In the genomic region with DNA sequence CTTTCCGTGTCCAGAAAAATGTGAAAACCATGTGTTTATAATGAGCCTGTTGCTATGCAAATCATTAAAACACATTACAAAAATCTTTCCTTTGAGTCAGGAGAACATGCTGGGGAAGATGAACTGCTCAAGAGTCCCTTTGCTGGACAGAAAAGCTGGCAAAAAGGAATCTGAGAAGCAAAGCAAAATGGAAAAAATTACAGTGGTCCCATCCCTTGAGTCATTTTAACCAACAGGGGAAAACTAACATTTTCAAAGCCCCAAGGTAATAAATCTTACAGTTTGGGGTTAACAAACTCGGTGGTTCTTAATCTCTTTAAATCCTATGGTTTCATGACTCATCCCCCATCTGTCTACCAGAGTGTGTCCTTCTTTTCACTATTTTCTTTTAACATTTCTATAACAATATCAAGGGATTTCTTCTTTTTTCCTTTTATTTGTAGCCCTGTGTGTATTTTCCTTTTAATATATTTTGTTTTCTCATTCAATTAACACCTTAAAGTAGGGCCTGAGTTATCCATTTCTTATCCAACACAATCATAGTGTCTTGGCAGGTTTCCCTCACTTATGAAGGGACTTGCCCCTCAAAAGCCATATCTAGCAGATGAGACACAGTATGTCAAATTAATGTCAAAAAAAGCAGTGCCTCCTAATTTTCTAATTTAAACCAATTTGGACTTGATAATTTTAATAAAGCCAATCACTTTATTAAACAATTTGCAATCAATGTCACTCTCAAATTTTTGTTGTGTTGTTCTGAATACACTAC, we compare ENCODE assay signal across 10 cellular contexts.
DNase-seq lines count a peak whose midpoint lies in the region; TF ChIP-seq lines count a peak whose summit lies in the region.
"Had no signal": no experiment of that assay in that cellular context is flagged by ENCODE, and none has a peak within 500 bp of the region (broad histone marks: within the 10 kb centered on the region; RNA-seq: fewer than 3 reads in every experiment).

No MANE protein-coding gene starts in this region.

- intact Hi-C loops in sigmoid colon (cut with DNase I): no loop called here

- no peak for TF ChIP-seq EP300 in sigmoid colon (IDR thresholded peaks at IDR 0.05)
- TF ChIP-seq EP300 in tibial nerve (IDR thresholded peaks at IDR 0.05): no peak

- H3K4me3 ChIP-seq in sigmoid colon (no peak overlapping the region), tibial nerve (no peak overlapping the region)

- peaks cover 0 to 4% (median 0%) of the 10 kb centered on the region in 4 donors for H3K36me3 ChIP-seq in sigmoid colon
- H3K36me3 ChIP-seq in tibial nerve: no peaks in the 10 kb centered on the region

- TF ChIP-seq POLR2A in sigmoid colon (IDR thresholded peaks at IDR 0.05): no peak
- no peak for TF ChIP-seq POLR2A in tibial nerve (IDR thresholded peaks at IDR 0.05)

- DNase-seq in GOT3 (lab: John Stamatoyannopoulos, UW): peak; percentile 16
- peak; percentile 25 for DNase-seq in NCI-H526 treated with DMSO at 0.1 percent for 48 hours (lab: John Stamatoyannopoulos, UW)
- peak; percentile 66 for DNase-seq in dedifferentiated amniotic fluid mesenchymal stem cell (ENCODE audit: extremely low spot score)
- no peak for DNase-seq in sigmoid colon
- no peak for DNase-seq in stimulated activated CD4-positive, alpha-beta T cell treated with anti-CD3 and anti-CD28 coated beads, Interleukin-2, amount 100 ng/mL, for 48 hours
- no peak for DNase-seq in tibial nerve (ENCODE audit: low spot score in 2 of 2)
- no peak for DNase-seq in mesenteric fat pad (ENCODE audit: low spot score)
- no peak for DNase-seq in activated CD4-positive, alpha-beta T cell treated with anti-CD3 and anti-CD28 coated beads for 1 hour
- DNase-seq: foreskin melanocyte, T-cell had no signal

- no peaks in the 10 kb centered on the region for H3K27me3 ChIP-seq in sigmoid colon
- H3K27me3 ChIP-seq in tibial nerve: no peaks in the 10 kb centered on the region

- H3K27ac ChIP-seq in sigmoid colon (peak overlapping the region; percentile 38 to 61 (median 43)), tibial nerve (peak overlapping the region in 2 of 4 donors; percentile 65 to 71)

- H3K4me1 ChIP-seq in sigmoid colon: peaks cover 0 to 43% (median 36%) of the 10 kb centered on the region in 4 donors
- H3K4me1 ChIP-seq in tibial nerve: peaks cover 0 to 49% (median 12%) of the 10 kb centered on the region in 4 donors

- H3K9me3 ChIP-seq in sigmoid colon: no peaks in the 10 kb centered on the region
- H3K9me3 ChIP-seq in tibial nerve: no peaks in the 10 kb centered on the region

- TF ChIP-seq CTCF in sigmoid colon (IDR thresholded peaks at IDR 0.05) (no peak), tibial nerve (IDR thresholded peaks at IDR 0.05) (no peak)

- WGBS in sigmoid colon, 2 donors: 49 to 75% methylated on average over 2 of the region's 2 CpGs
- 14 to 15% methylated on average over 2 of the region's 2 CpGs for WGBS in tibial nerve, 2 donors

Comparison
In these comparisons a context has a peak if more than half of its experiments do, and no peak if none do; other contexts are left out.
1. DNase-seq: peak in GOT3 (single experiment), NCI-H526 treated with DMSO at 0.1 percent for 48 hours (single experiment) and dedifferentiated amniotic fluid mesenchymal stem cell (single experiment); none in sigmoid colon (single experiment), stimulated activated CD4-positive, alpha-beta T cell treated with anti-CD3 and anti-CD28 coated beads, Interleukin-2, amount 100 ng/mL, for 48 hours (0 of 2), tibial nerve (0 of 2), mesenteric fat pad (single experiment) and activated CD4-positive, alpha-beta T cell treated with anti-CD3 and anti-CD28 coated beads for 1 hour (single experiment).